In the genomic region with DNA sequence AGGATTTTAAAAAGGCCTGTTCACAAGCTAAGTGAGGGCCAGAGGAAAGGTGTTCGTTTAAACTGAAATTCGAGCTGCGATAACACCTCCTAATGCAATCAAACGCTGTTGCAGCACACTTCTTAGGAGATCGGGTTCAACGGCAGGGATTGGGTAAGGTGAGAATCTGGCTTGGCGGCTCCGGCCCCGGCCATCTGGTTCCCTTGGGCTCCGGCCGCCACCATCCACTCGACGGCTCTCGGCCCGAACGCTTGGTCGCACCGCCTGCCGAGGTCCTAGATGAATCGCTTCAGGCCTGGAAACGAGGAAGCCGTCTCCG, we compare ENCODE assay signal across 8 cellular contexts. TPM values are rescaled to one million over a fixed set of nuclear protein-coding genes. Genes with fewer than 3 reads are reported as not detected.
DNase-seq lines count a peak whose midpoint lies in the region; ATAC-seq and TF ChIP-seq lines count a peak whose summit lies in the region.

No MANE protein-coding gene starts in this region.

- CTCF ChIA-PET in CD8-positive, alpha-beta T cell (lab: Charles Lee) = no interaction called here

- H3K9me3 ChIP-seq in CD8-positive, alpha-beta T cell (ENCODE audit: low read length) = no peaks in the 10 kb centered on the region
- no peaks in the 10 kb centered on the region for H3K9me3 ChIP-seq in Peyer's patch

- peak overlapping the region; percentile 97 for H3K27ac Mint-ChIP-seq in CD8-positive, alpha-beta T cell
- H3K27ac Mint-ChIP-seq in endothelial cell (ENCODE audit: unreplicated experiment) = peak overlapping the region; percentile 99
- H3K27ac Mint-ChIP-seq in natural killer cell treated with Interleukin-12 subunit alpha and Interleukin-12 subunit beta and Interleukin-15 and Interleukin-18, amount 100 ng/mL, for 72 hours = peak overlapping the region; percentile 98 to 99

- H3K27me3 ChIP-seq in CD8-positive, alpha-beta T cell (ENCODE audit: insufficient read depth, low read length) = no peaks in the 10 kb centered on the region
- H3K27me3 ChIP-seq in Peyer's patch = no peaks in the 10 kb centered on the region

- H3K4me3 ChIP-seq in CD8-positive, alpha-beta T cell (ENCODE audit: low read depth, low read length) = peak overlapping the region; percentile 94
- H3K4me3 ChIP-seq in Peyer's patch = peak overlapping the region; percentile 60 to 76 (median 74)

- peaks cover 44% of the 10 kb centered on the region for H3K4me1 ChIP-seq in CD8-positive, alpha-beta T cell (ENCODE audit: insufficient read depth, low read length)
- peaks cover 0 to 41% (median 6%) of the 10 kb centered on the region in 4 donors for H3K4me1 ChIP-seq in Peyer's patch

- H3K4me3 Mint-ChIP-seq in CD8-positive, alpha-beta T cell = peak overlapping the region; percentile 94
- H3K4me3 Mint-ChIP-seq in endothelial cell (ENCODE audit: unreplicated experiment) = peak overlapping the region; percentile 100
- peak overlapping the region; percentile 94 for H3K4me3 Mint-ChIP-seq in natural killer cell treated with Interleukin-12 subunit alpha and Interleukin-12 subunit beta and Interleukin-15 and Interleukin-18, amount 100 ng/mL, for 72 hours

- peaks cover 29% of the 10 kb centered on the region for H3K36me3 Mint-ChIP-seq in CD8-positive, alpha-beta T cell
- H3K36me3 Mint-ChIP-seq in endothelial cell (ENCODE audit: low read depth, unreplicated experiment) = no peaks in the 10 kb centered on the region
- peaks cover 23% of the 10 kb centered on the region for H3K36me3 Mint-ChIP-seq in natural killer cell treated with Interleukin-12 subunit alpha and Interleukin-12 subunit beta and Interleukin-15 and Interleukin-18, amount 100 ng/mL, for 72 hours

- POLR2A ChIA-PET in CD8-positive, alpha-beta T cell (lab: Charles Lee) = interaction anchor here (0.6 to 1.0 kb wide), 2 partner anchors 9 to 40 kb away, joined by 3 read pairs; no protein-coding TSS in a partner anchor

- H3K27ac ChIP-seq in CD8-positive, alpha-beta T cell (ENCODE audit: low read depth, low read length) = peak overlapping the region; percentile 97
- peak overlapping the region; percentile 91 to 99 (median 97) for H3K27ac ChIP-seq in Peyer's patch

- no peaks in the 10 kb centered on the region for H3K9me3 Mint-ChIP-seq in CD8-positive, alpha-beta T cell
- H3K9me3 Mint-ChIP-seq in endothelial cell (ENCODE audit: unreplicated experiment) = no peaks in the 10 kb centered on the region
- no peaks in the 10 kb centered on the region for H3K9me3 Mint-ChIP-seq in natural killer cell treated with Interleukin-12 subunit alpha and Interleukin-12 subunit beta and Interleukin-15 and Interleukin-18, amount 100 ng/mL, for 72 hours

- H3K27me3 Mint-ChIP-seq in CD8-positive, alpha-beta T cell (ENCODE audit: low read depth) = no peaks in the 10 kb centered on the region
- H3K27me3 Mint-ChIP-seq in endothelial cell (ENCODE audit: unreplicated experiment) = peaks cover 10% of the 10 kb centered on the region
- no peaks in the 10 kb centered on the region for H3K27me3 Mint-ChIP-seq in natural killer cell treated with Interleukin-12 subunit alpha and Interleukin-12 subunit beta and Interleukin-15 and Interleukin-18, amount 100 ng/mL, for 72 hours

- peak; percentile 1 for ATAC-seq in CD8-positive, alpha-beta T cell
- ATAC-seq in GM19438 (IDR thresholded peaks at IDR 0.05; ENCODE audit: low read depth, unreplicated experiment) (peak; percentile 27), HG03521 (IDR thresholded peaks at IDR 0.05; ENCODE audit: unreplicated experiment) (peak; percentile 12)
- peak; percentile 42 to 53 for ATAC-seq in natural killer cell treated with Interleukin-12 subunit alpha and Interleukin-12 subunit beta and Interleukin-15 and Interleukin-18, amount 100 ng/mL, for 72 hours

- no peak for DNase-seq in CD8-positive, alpha-beta T cell
- DNase-seq in Peyer's patch (peak in 1 of 3 donors; percentile 40), endothelial cell (ENCODE audit: low spot score) (peak; percentile 53), NCI-H226 (no peak), NAMALWA (ENCODE audit: low spot score) (no peak)
- DNase-seq in natural killer cell treated with Interleukin-12 subunit alpha and Interleukin-12 subunit beta and Interleukin-15 and Interleukin-18, amount 100 ng/mL, for 72 hours (ENCODE audit: low spot score) = no peak

- intact Hi-C loops in CD8-positive, alpha-beta T cell (cut with DNase I, micrococcal nuclease) = loop anchor here (1.0 to 10.0 kb wide), 10 partner anchors 39 to 628 kb away; partner anchors contain the start of genes REXO2 (in 2 of the 2), USP28 (in 2 of the 2), ZW10 (in 2 of the 2) and ZBTB16 (in 1 of the 2)

- TF ChIP-seq CTCF in CD8-positive, alpha-beta T cell (IDR thresholded peaks at IDR 0.05) = no peak
- TF ChIP-seq CTCF in Peyer's patch (IDR thresholded peaks at IDR 0.05) (no peak), endothelial cell (IDR thresholded peaks at IDR 0.05; ENCODE audit: unreplicated experiment) (no peak)

- H3K36me3 ChIP-seq in CD8-positive, alpha-beta T cell (ENCODE audit: insufficient read depth, low read length) = no peaks in the 10 kb centered on the region
- H3K36me3 ChIP-seq in Peyer's patch = no peaks in the 10 kb centered on the region

- no peak for TF ChIP-seq POLR2A in Peyer's patch (IDR thresholded peaks at IDR 0.05)

- peaks cover 52% of the 10 kb centered on the region for H3K4me1 Mint-ChIP-seq in CD8-positive, alpha-beta T cell (ENCODE audit: low read depth)
- peaks cover 21% of the 10 kb centered on the region for H3K4me1 Mint-ChIP-seq in endothelial cell (ENCODE audit: unreplicated experiment)
- H3K4me1 Mint-ChIP-seq in natural killer cell treated with Interleukin-12 subunit alpha and Interleukin-12 subunit beta and Interleukin-15 and Interleukin-18, amount 100 ng/mL, for 72 hours (ENCODE audit: low read depth in 2 of 2) = peaks cover 32 to 37% of the 10 kb centered on the region in 2 donors

RNA-seq across cellular contexts. Expression of gene C11orf71, which starts 0.4 kb away (rescaled TPM):
- 1 to 10 TPM; 6.3 to 8.8 TPM for total RNA-seq in CD8-positive, alpha-beta T cell
- 10 to 100 TPM in 3 of 4 donors, 1 to 10 TPM in 1; 5.9 to 15.4 (median 12.1) TPM for total RNA-seq in Peyer's patch
- 6.7 TPM for total RNA-seq in endothelial cell (ENCODE audit: unreplicated experiment)
- total RNA-seq in natural killer cell treated with Interleukin-12 subunit alpha and Interleukin-12 subunit beta and Interleukin-15 and Interleukin-18, amount 100 ng/mL, for 72 hours = 1 to 10 TPM; 5.7 to 6.4 TPM

RNA-seq across cellular contexts. Expression of gene RBM7, which starts 0.6 kb away (rescaled TPM):
- 10 to 100 TPM; 72.7 to 75.3 TPM for total RNA-seq in CD8-positive, alpha-beta T cell
- total RNA-seq in Peyer's patch (10 to 100 TPM; 12.4 to 25.6 (median 19.3) TPM), endothelial cell (ENCODE audit: unreplicated experiment) (44.8 TPM)
- total RNA-seq in natural killer cell treated with Interleukin-12 subunit alpha and Interleukin-12 subunit beta and Interleukin-15 and Interleukin-18, amount 100 ng/mL, for 72 hours = 10 to 100 TPM; 20.2 to 34.1 TPM

RNA-seq across cellular contexts. Expression of gene REXO2, which starts 39.4 kb away (rescaled TPM):
- total RNA-seq in CD8-positive, alpha-beta T cell = 10 to 100 TPM; 18.8 to 19.9 TPM
- 100 to 1,000 TPM in 1 of 4 donors, 10 to 100 TPM in 3; 24.5 to 150 (median 50.8) TPM for total RNA-seq in Peyer's patch
- 71.6 TPM for total RNA-seq in endothelial cell (ENCODE audit: unreplicated experiment)
- 10 to 100 TPM; 43.8 to 49.6 TPM for total RNA-seq in natural killer cell treated with Interleukin-12 subunit alpha and Interleukin-12 subunit beta and Interleukin-15 and Interleukin-18, amount 100 ng/mL, for 72 hours
